ENCODE assay signal across 8 cellular contexts in the genomic region with DNA sequence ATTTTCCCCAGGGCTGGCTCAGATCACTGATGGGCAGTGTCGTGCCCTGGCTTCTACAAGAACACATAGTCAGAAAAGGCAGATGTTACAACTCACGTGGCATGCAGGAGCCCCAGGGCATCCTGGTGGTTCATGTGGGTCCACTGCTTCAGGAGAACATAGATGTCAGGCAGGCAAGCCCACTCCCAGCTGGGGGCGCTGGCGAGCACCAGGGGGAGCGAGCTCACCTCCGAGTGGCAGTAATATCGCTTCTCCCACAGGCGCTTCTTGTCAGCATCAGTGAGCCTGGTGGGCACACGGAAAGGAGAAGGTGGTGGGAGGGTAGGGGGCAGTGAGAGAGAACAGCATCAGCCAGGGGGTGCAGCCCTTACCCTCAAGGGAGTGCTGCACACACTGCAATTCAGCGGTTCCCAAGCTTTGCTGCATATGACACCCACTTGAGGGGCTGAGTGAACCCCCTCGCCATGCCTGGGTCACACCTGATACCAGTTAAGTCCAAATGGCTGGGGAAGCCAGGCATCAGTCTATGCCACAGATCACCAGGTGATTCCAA. TPM values are rescaled to one million over a fixed set of nuclear protein-coding genes. Genes with fewer than 3 reads are reported as not detected.
DNase-seq lines count a peak whose midpoint lies in the region; ATAC-seq, FAIRE-seq and TF ChIP-seq lines count a peak whose summit lies in the region.

No MANE protein-coding gene starts in this region.

- no peak for TF ChIP-seq POLR2A in endothelial cell of umbilical vein (IDR thresholded peaks at IDR 0.05; ENCODE audit: low read depth, low read length)

- dilution Hi-C loops in endothelial cell of umbilical vein (cut with MboI; ENCODE audit: extremely low pct_ligation_motif_present, low sequenced_read_pairs), result loop anchor here (10.0 kb wide), 1 partner anchor 59 kb away; no protein-coding TSS in a partner anchor

- ATAC-seq in right cardiac atrium (no peak), GM19324 (IDR thresholded peaks at IDR 0.05; ENCODE audit: low FRiP score, unreplicated experiment) (no peak), HG03196 (IDR thresholded peaks at IDR 0.05; ENCODE audit: unreplicated experiment) (no peak)

- no peaks in the 10 kb centered on the region for H3K9me1 ChIP-seq in endothelial cell of umbilical vein (replicated peaks; ENCODE audit: control insufficient read depth, extremely low read depth, insufficient read depth, low read length)

- 60% methylated on average over 11 of the region's 11 CpGs for WGBS in right cardiac atrium

- FAIRE-seq in endothelial cell of umbilical vein (lab: Jason Lieb, UNC), result no peak

- no peaks in the 10 kb centered on the region for H4K20me1 ChIP-seq in endothelial cell of umbilical vein (replicated peaks; ENCODE audit: control insufficient read depth, extremely low read depth, insufficient read depth, low read length)

- H3K4me3 ChIP-seq in right cardiac atrium (ENCODE audit: low read length), result no peak overlapping the region
- no peak overlapping the region for H3K4me3 ChIP-seq in right atrium auricular region
- H3K4me3 ChIP-seq in endothelial cell of umbilical vein (replicated peaks in 1 of 3; ENCODE audit: insufficient read depth in 1 of 3, low read depth in 1 of 3, low read length in 3 of 3), result no peak overlapping the region

- intact Hi-C loops in right cardiac atrium (cut with DNase I), result loop anchor here (2.0 to 5.0 kb wide), 2 partner anchors 56 to 57 kb away; no protein-coding TSS in a partner anchor
- intact Hi-C loops in endothelial cell of umbilical vein (cut with micrococcal nuclease), result loop anchor here (1.0 to 10.0 kb wide), 5 partner anchors 15 to 359 kb away; a partner anchor contains a TSS

- H3K4me2 ChIP-seq in endothelial cell of umbilical vein (ENCODE audit: insufficient read depth, low read length), result no peak overlapping the region

- TF ChIP-seq CTCF in right atrium auricular region (IDR thresholded peaks at IDR 0.05) (no peak), endothelial cell of umbilical vein (IDR thresholded peaks at IDR 0.05; ENCODE audit: extremely low read depth in 1 of 2, insufficient read depth in 1 of 2, low read depth in 1 of 2, low read length in 2 of 2) (peak; percentile 28 to 82)

- DNase-seq in right cardiac atrium (peak in 2 of 3 donors; percentile 75 to 76), right atrium auricular region (ENCODE audit: low spot score) (no peak), NAMALWA (ENCODE audit: low spot score) (peak; percentile 73), endothelial cell of umbilical vein (ENCODE audit: low read depth, low spot score) (peak; percentile 55)
- DNase-seq in activated CD4-positive, alpha-beta T cell treated with anti-CD3 and anti-CD28 coated beads, Interleukin-2, amount 50 U/mL, for 1 hour, result peak; percentile 45
- DNase-seq in stimulated activated CD4-positive, alpha-beta T cell treated with anti-CD3 and anti-CD28 coated beads, Interleukin-15, amount 100 ng/mL, for 48 hours (ENCODE audit: low read depth in 2 of 2), result peak; percentile 32 to 51

- H3K9me3 ChIP-seq in right cardiac atrium (ENCODE audit: control insufficient read depth, low read length) (no peaks in the 10 kb centered on the region), right atrium auricular region (no peaks in the 10 kb centered on the region), endothelial cell of umbilical vein (replicated peaks; ENCODE audit: control insufficient read depth, insufficient read depth, low read length) (no peaks in the 10 kb centered on the region)

- H3K36me3 ChIP-seq in right atrium auricular region, result peaks cover 49% of the 10 kb centered on the region
- peaks cover 0 to 48% of the 10 kb centered on the region in 2 experiments for H3K36me3 ChIP-seq in endothelial cell of umbilical vein (ENCODE audit: control insufficient read depth in 2 of 2, extremely low read depth in 1 of 2, insufficient read depth in 2 of 2, low read length in 2 of 2)

- no TSS peak for BruUV-seq in endothelial cell of umbilical vein (replicated peaks; lab: Mats Ljungman, UMichigan)

- H3K4me1 ChIP-seq in right cardiac atrium (ENCODE audit: control insufficient read depth, insufficient read depth, low read length) (peaks cover 18% of the 10 kb centered on the region), right atrium auricular region (peaks cover 0 to 70% of the 10 kb centered on the region in 2 donors), endothelial cell of umbilical vein (ENCODE audit: control insufficient read depth, extremely low read depth, insufficient read depth, low read length) (peaks cover 15% of the 10 kb centered on the region)

- CTCF ChIA-PET in endothelial cell of umbilical vein (lab: Charles Lee), result interaction anchor here (0.6 to 34.5 kb wide), 16 partner anchors 8 to 361 kb away, joined by 3 to 1267 read pairs (median 11); a partner anchor contains a TSS

- POLR2A ChIA-PET in endothelial cell of umbilical vein (lab: Charles Lee), result interaction anchor here (1.2 to 1.7 kb wide), 2 partner anchors 48 to 57 kb away, joined by 5 to 19 read pairs; a partner anchor contains a TSS

- H2AFZ ChIP-seq in endothelial cell of umbilical vein (ENCODE audit: low read depth, low read length), result no peak overlapping the region

- no peaks in the 10 kb centered on the region for H3K27me3 ChIP-seq in right cardiac atrium (ENCODE audit: control insufficient read depth, insufficient read depth)
- no peaks in the 10 kb centered on the region for H3K27me3 ChIP-seq in right atrium auricular region
- H3K27me3 ChIP-seq in endothelial cell of umbilical vein (ENCODE audit: control insufficient read depth in 2 of 2, insufficient read depth in 2 of 2, low read length in 2 of 2), result no peaks in the 10 kb centered on the region

- H3K79me2 ChIP-seq in endothelial cell of umbilical vein (ENCODE audit: control insufficient read depth, insufficient read depth, low read length), result no peaks in the 10 kb centered on the region

- H3K27ac ChIP-seq in right cardiac atrium (ENCODE audit: low read length) (no peak overlapping the region), right atrium auricular region (no peak overlapping the region), endothelial cell of umbilical vein (ENCODE audit: insufficient read depth, low read depth, low read length) (no peak overlapping the region)

- H3K9ac ChIP-seq in endothelial cell of umbilical vein (replicated peaks; ENCODE audit: extremely low read depth, insufficient read depth, low read length), result no peak overlapping the region

TF ChIP-seq in endothelial cell of umbilical vein, 7 proteins besides CTCF, POLR2A, EP300 and RAD21:
- TF ChIP-seq POLR2AphosphoS5 (IDR thresholded peaks at IDR 0.05; ENCODE audit: insufficient read depth, low read depth, low read length) (no peak), MYC (IDR thresholded peaks at IDR 0.05; ENCODE audit: low read depth, low read length) (no peak), JUN (IDR thresholded peaks at IDR 0.05; ENCODE audit: borderline replicate concordance, insufficient read depth, insufficient read length, low read depth) (no peak), GATA2 (IDR thresholded peaks at IDR 0.05; ENCODE audit: insufficient read depth, insufficient read length, low read depth, low read length) (no peak), FOS (IDR thresholded peaks at IDR 0.05; ENCODE audit: borderline replicate concordance, insufficient read depth, low read length) (no peak), EZH2 (IDR thresholded peaks at IDR 0.05; ENCODE audit: borderline replicate concordance, low read depth, low read length, severe bottlenecking) (no peak)
- TF ChIP-seq, protein P1, sequence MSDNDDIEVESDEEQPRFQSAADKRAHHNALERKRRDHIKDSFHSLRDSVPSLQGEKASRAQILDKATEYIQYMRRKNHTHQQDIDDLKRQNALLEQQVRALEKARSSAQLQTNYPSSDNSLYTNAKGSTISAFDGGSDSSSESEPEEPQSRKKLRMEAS (IDR thresholded peaks at IDR 0.05; ENCODE audit: insufficient read depth, insufficient read length), result no peak

RNA-seq across cellular contexts. Expression of a gene that starts 34.3 kb away (rescaled TPM):
- total RNA-seq in right cardiac atrium (10 to 100 TPM; 20.0 to 36.3 (median 23.9) TPM), right atrium auricular region (10 to 100 TPM; 27.3 to 30.9 TPM), endothelial cell of umbilical vein (39.8 and 41.7 TPM in 2 replicates)
- polyA plus RNA-seq in right cardiac atrium (14.2 TPM), endothelial cell of umbilical vein (15.4 and 16.8 TPM in 2 replicates)
- polyA plus RNA-seq in endothelial cell of umbilical vein (2011; cell fraction: cytosol; rRNA removed), result 17.9 and 19.4 TPM in 2 replicates
- 19.4 and 23.4 TPM in 2 replicates for polyA plus RNA-seq in endothelial cell of umbilical vein (2011; cell fraction: nucleus; rRNA removed)
- 13.3 and 19.0 TPM in 2 replicates for polyA plus RNA-seq in endothelial cell of umbilical vein (2012)
- polyA minus RNA-seq in endothelial cell of umbilical vein, result 38.0 and 39.1 TPM in 2 replicates
- 107 TPM for polyA minus RNA-seq in endothelial cell of umbilical vein (2011; cell fraction: cytosol; rRNA and poly(A)+ RNA removed)
- polyA minus RNA-seq in endothelial cell of umbilical vein (2011; cell fraction: nucleus; rRNA and poly(A)+ RNA removed), result 47.6 and 55.9 TPM in 2 replicates

RNA-seq across cellular contexts. Expression of a gene that starts 48.7 kb away (rescaled TPM):
- 10 to 100 TPM; 24.9 to 32.7 (median 29.0) TPM for total RNA-seq in right cardiac atrium
- polyA plus RNA-seq in right cardiac atrium, result 13.3 TPM
- total RNA-seq in right atrium auricular region, result 10 to 100 TPM; 13.1 to 19.4 TPM
- total RNA-seq in endothelial cell of umbilical vein, result 41.8 and 49.0 TPM in 2 replicates
- 33.7 and 36.3 TPM in 2 replicates for polyA plus RNA-seq in endothelial cell of umbilical vein
- polyA plus RNA-seq in endothelial cell of umbilical vein (2011; cell fraction: cytosol; rRNA removed), result 19.6 and 22.7 TPM in 2 replicates
- polyA plus RNA-seq in endothelial cell of umbilical vein (2011; cell fraction: nucleus; rRNA removed), result 66.4 and 67.8 TPM in 2 replicates
- polyA plus RNA-seq in endothelial cell of umbilical vein (2012), result 4.7 and 8.1 TPM in 2 replicates
- polyA minus RNA-seq in endothelial cell of umbilical vein, result 87.9 and 88.7 TPM in 2 replicates
- 55.5 TPM for polyA minus RNA-seq in endothelial cell of umbilical vein (2011; cell fraction: cytosol; rRNA and poly(A)+ RNA removed)
- 89.1 and 98.8 TPM in 2 replicates for polyA minus RNA-seq in endothelial cell of umbilical vein (2011; cell fraction: nucleus; rRNA and poly(A)+ RNA removed)

Comparison
In these comparisons a context has a peak if more than half of its experiments do, and no peak if none do; other contexts are left out.
1. CTCF ChIP-seq: peak in endothelial cell of umbilical vein (2 of 2); none in right atrium auricular region (0 of 2).